ENCODE assay signal across 13 cellular contexts in the genomic region with DNA sequence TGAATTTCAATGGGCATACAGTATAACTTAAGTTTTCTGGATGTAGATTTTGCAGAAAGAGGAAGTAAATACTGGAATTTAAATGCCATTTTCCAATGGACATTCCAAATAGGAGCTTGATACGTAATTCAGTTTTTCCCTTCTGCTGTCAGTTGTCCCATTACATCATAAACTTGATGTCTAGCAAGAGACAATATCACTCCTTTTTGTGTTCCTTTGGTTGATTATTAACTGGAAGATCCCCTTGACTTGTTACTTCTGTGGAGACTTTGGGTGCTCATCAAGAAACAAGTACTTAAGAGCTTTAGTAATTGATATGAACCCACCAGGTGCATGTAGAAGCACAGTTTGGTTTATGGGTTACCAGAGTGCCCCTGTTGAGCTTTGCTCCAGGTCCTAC.
DNase-seq lines count a peak whose midpoint lies in the region; ATAC-seq and TF ChIP-seq lines count a peak whose summit lies in the region.
"Had no signal": no experiment of that assay in that cellular context is flagged by ENCODE, and none has a peak within 500 bp of the region (broad histone marks: within the 10 kb centered on the region; RNA-seq: fewer than 3 reads in every experiment).

No MANE protein-coding gene starts in this region.

- DNase-seq in DMS53 treated with DMSO at 0.1 percent for 48 hours (lab: John Stamatoyannopoulos, UW; ENCODE audit: unreplicated experiment): peak; percentile 83
- peak; percentile 42 for DNase-seq in NCI-H69 (lab: John Stamatoyannopoulos, UW)
- no peak for DNase-seq in ascending aorta (ENCODE audit: low spot score in 2 of 2)
- DNase-seq in osteocyte (ENCODE audit: extremely low spot score, unreplicated experiment): no peak
- no peak for DNase-seq in CD4-positive, alpha-beta memory T cell
- DNase-seq in hepatic stellate cell (ENCODE audit: low spot score): no peak
- DNase-seq: psoas muscle; stimulated activated CD4-positive, alpha-beta T cell treated with anti-CD3 and anti-CD28 coated beads, Interleukin-12 subunit alpha, Interleukin-12 subunit beta, amount 100 ng/mL, for 4 hours had no signal

- ATAC-seq in GM19043 (IDR thresholded peaks at IDR 0.05; ENCODE audit: low read depth, unreplicated experiment) (peak; percentile 52), HG03108 (IDR thresholded peaks at IDR 0.05; ENCODE audit: unreplicated experiment) (peak; percentile 45)
- ATAC-seq: left lobe of liver, Panc1, psoas muscle had no signal

- POLR2A ChIA-PET in CD4-positive, alpha-beta memory T cell (lab: Charles Lee; ENCODE audit: partially characterized antibody): no interaction called here

- H3K36me3 ChIP-seq in ascending aorta: no peaks in the 10 kb centered on the region
- no peaks in the 10 kb centered on the region for H3K36me3 ChIP-seq in CD4-positive, alpha-beta memory T cell (ENCODE audit: insufficient read depth, low read length)

- CTCF ChIA-PET in CD4-positive, alpha-beta memory T cell (lab: Charles Lee; ENCODE audit: partially characterized antibody): interaction anchor here (1.0 kb wide), 1 partner anchor 58 kb away, joined by 4 read pairs; no protein-coding TSS in a partner anchor

- H3K4me1 ChIP-seq in ascending aorta: peaks cover 3 to 39% of the 10 kb centered on the region in 2 donors
- H3K4me1 ChIP-seq in CD4-positive, alpha-beta memory T cell (ENCODE audit: insufficient read depth, low read length): peaks cover 9% of the 10 kb centered on the region

- H3K4me3 ChIP-seq in ascending aorta: no peak overlapping the region
- no peak overlapping the region for H3K4me3 ChIP-seq in CD4-positive, alpha-beta memory T cell (ENCODE audit: low read length in 2 of 2)
- H3K4me3 ChIP-seq: hepatocyte, psoas muscle had no signal

- TF ChIP-seq CTCF in ascending aorta (IDR thresholded peaks at IDR 0.05): no peak
- TF ChIP-seq CTCF in osteocyte (IDR thresholded peaks at IDR 0.05): no peak

- no peaks in the 10 kb centered on the region for H3K9me3 ChIP-seq in ascending aorta
- H3K9me3 ChIP-seq in CD4-positive, alpha-beta memory T cell (ENCODE audit: control insufficient read depth in 1 of 2, low read length in 2 of 2): no peaks in the 10 kb centered on the region
- H3K9me3 ChIP-seq: psoas muscle had no signal

- intact Hi-C loops in ascending aorta (cut with DNase I): no loop called here
- intact Hi-C loops in CD4-positive, alpha-beta memory T cell (cut with micrococcal nuclease): no loop called here

- H3K27me3 Mint-ChIP-seq in osteocyte (ENCODE audit: unreplicated experiment): no peaks in the 10 kb centered on the region
- H3K27me3 Mint-ChIP-seq in CD4-positive, alpha-beta memory T cell: no peaks in the 10 kb centered on the region

- peaks cover 62% of the 10 kb centered on the region for H3K4me1 Mint-ChIP-seq in osteocyte (ENCODE audit: unreplicated experiment)
- peaks cover 8 to 17% (median 10%) of the 10 kb centered on the region in 4 donors for H3K4me1 Mint-ChIP-seq in CD4-positive, alpha-beta memory T cell

- no peaks in the 10 kb centered on the region for H3K27me3 ChIP-seq in ascending aorta
- no peaks in the 10 kb centered on the region for H3K27me3 ChIP-seq in CD4-positive, alpha-beta memory T cell (ENCODE audit: insufficient read depth, low read length)
- H3K27me3 ChIP-seq: hepatocyte had no signal

- peak overlapping the region in 1 of 2 donors; percentile 9 for H3K27ac ChIP-seq in ascending aorta
- no peak overlapping the region for H3K27ac ChIP-seq in CD4-positive, alpha-beta memory T cell (ENCODE audit: low read depth, low read length)
- H3K27ac ChIP-seq: hepatocyte, psoas muscle had no signal

- no peak overlapping the region for H3K4me3 Mint-ChIP-seq in osteocyte (ENCODE audit: unreplicated experiment)
- no peak overlapping the region for H3K4me3 Mint-ChIP-seq in CD4-positive, alpha-beta memory T cell

- H3K36me3 Mint-ChIP-seq in osteocyte (ENCODE audit: unreplicated experiment): peaks cover 5% of the 10 kb centered on the region
- H3K36me3 Mint-ChIP-seq in CD4-positive, alpha-beta memory T cell: no peaks in the 10 kb centered on the region

- H3K9me3 Mint-ChIP-seq in osteocyte (ENCODE audit: unreplicated experiment): no peaks in the 10 kb centered on the region
- H3K9me3 Mint-ChIP-seq in CD4-positive, alpha-beta memory T cell: peaks cover 0 to 1% (median 0%) of the 10 kb centered on the region in 8 donors

- H3K27ac Mint-ChIP-seq in osteocyte (ENCODE audit: unreplicated experiment): no peak overlapping the region
- peak overlapping the region in 1 of 7 donors; percentile 20 for H3K27ac Mint-ChIP-seq in CD4-positive, alpha-beta memory T cell

Comparison
In these comparisons a context has a peak if more than half of its experiments do, and no peak if none do; other contexts are left out.
1. DNase-seq: peak in DMS53 treated with DMSO at 0.1 percent for 48 hours (single experiment) and NCI-H69 (single experiment); none in ascending aorta (0 of 2), osteocyte (single experiment), CD4-positive, alpha-beta memory T cell (0 of 5) and hepatic stellate cell (single experiment).